ENCODE assay signal across 24 cellular contexts in the genomic region with DNA sequence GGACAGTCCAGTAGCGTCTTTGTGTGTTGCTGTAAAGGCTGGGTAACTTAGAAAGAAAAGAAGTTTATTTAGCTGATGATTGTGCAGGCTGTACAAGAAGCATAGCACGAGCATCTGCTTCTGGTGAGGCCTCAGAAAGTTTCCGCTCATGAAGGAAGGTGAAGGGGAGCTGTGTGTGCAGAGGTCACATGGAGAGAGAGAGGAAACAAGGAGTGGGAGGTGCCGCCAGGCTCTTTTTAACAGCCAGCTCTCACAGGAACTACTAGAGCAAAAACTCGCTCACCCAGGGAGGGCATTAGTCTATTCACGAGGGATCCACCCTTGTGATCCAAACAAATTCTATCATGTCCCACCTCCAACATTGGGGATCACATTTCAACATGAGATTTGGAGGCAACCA.
DNase-seq lines count a peak whose midpoint lies in the region; ATAC-seq and TF ChIP-seq lines count a peak whose summit lies in the region.
"Had no signal": no experiment of that assay in that cellular context is flagged by ENCODE, and none has a peak within 500 bp of the region (broad histone marks: within the 10 kb centered on the region; RNA-seq: fewer than 3 reads in every experiment).

No MANE protein-coding gene starts in this region.

- no peaks in the 10 kb centered on the region for H3K9me3 ChIP-seq in MG63
- H3K9me3 ChIP-seq: BE2C had no signal

- H3K4me3 ChIP-seq in MG63: no peak overlapping the region
- H3K4me3 ChIP-seq: K562 had no signal

- H3K36me3 ChIP-seq in MG63: no peaks in the 10 kb centered on the region; the same call in none of the 2 replicates
- H3K36me3 ChIP-seq: BE2C had no signal

- 0 out of 2 replicates have a peak, but pooled peaks have one; percentile 35 for TF ChIP-seq POLR2A in Raji (IDR thresholded peaks at IDR 0.05; ENCODE audit: insufficient read depth, low read depth, low read length)

- DNase-seq in NCI-H2171 treated with DMSO at 0.1 percent for 48 hours (lab: John Stamatoyannopoulos, UW) (peak; percentile 2), NCI-H2171 (lab: John Stamatoyannopoulos, UW) (no peak), KBM-7 (peak; percentile 26), left kidney (ENCODE audit: low read depth, low spot score) (peak; percentile 76), MG63 (no peak)
- no peak for DNase-seq in activated naive CD4-positive, alpha-beta T cell (lab: John Stamatoyannopoulos, UW)
- DNase-seq: 8988T; ACHN; BE2C; Calu3; CD8-positive, alpha-beta memory T cell; DMS79 treated with DMSO at 0.1 percent for 48 hours; NCI-H1048; NCI-H1436; NCI-H187; NCI-H2081 treated with DMSO at 0.1 percent for 48 hours; NCI-H2227 treated with DMSO at 0.1 percent for 48 hours; NCI-H82; SHP77 treated with DMSO at 0.1 percent for 48 hours; T-helper 1 cell had no signal

- in situ Hi-C loops in KBM-7 (cut with MboI; ENCODE audit: low pct_unique_long_range_greater_than_20kb, low sequenced_read_pairs): no loop called here

- H3K27me3 ChIP-seq in MG63: no peaks in the 10 kb centered on the region
- H3K27me3 ChIP-seq: BE2C had no signal

- no peak for ATAC-seq in GM21447 (IDR thresholded peaks at IDR 0.05; ENCODE audit: unreplicated experiment)
- ATAC-seq: K562, Panc1 had no signal

Comparison
In these comparisons a context has a peak if more than half of its experiments do, and no peak if none do; other contexts are left out.
1. DNase-seq: peak in NCI-H2171 treated with DMSO at 0.1 percent for 48 hours (single experiment), KBM-7 (single experiment) and left kidney (single experiment); none in NCI-H2171 (single experiment), activated naive CD4-positive, alpha-beta T cell (0 of 4) and MG63 (single experiment).